Comparison of ENCODE assay signal across 11 cellular contexts in genomic region chr12:84497819-84498218, GRCh38.
DNase-seq lines count a peak whose midpoint lies in the region; TF ChIP-seq lines count a peak whose summit lies in the region.
"Had no signal": no experiment of that assay in that cellular context is flagged by ENCODE, and none has a peak within 500 bp of the region (broad histone marks: within the 10 kb centered on the region; RNA-seq: fewer than 3 reads in every experiment).

No MANE protein-coding gene starts in this region.

- H3K4me1 ChIP-seq in esophagus squamous epithelium, result peaks cover 0 to 9% (median 4%) of the 10 kb centered on the region in 3 donors
- H3K4me1 ChIP-seq in stomach, result no peaks in the 10 kb centered on the region

- H3K27ac ChIP-seq in SU-DHL-6 (ENCODE audit: low read depth, low read length) (no peak overlapping the region), esophagus squamous epithelium (no peak overlapping the region), stomach (no peak overlapping the region)

- intact Hi-C loops in esophagus squamous epithelium (cut with DNase I), result no loop called here
- intact Hi-C loops in stomach (cut with DNase I; ENCODE audit: low total_unique reads), result no loop called here

- TF ChIP-seq EP300 in stomach (IDR thresholded peaks at IDR 0.05), result no peak

- TF ChIP-seq CTCF in HFFc6 (IDR thresholded peaks at IDR 0.05), result peak; percentile 72
- peak; percentile 49 for TF ChIP-seq CTCF in SU-DHL-6 (IDR thresholded peaks at IDR 0.05; ENCODE audit: insufficient read depth, low read length, poor library complexity, severe bottlenecking)
- peak in 2 of 6 experiments; percentile 8 to 40 for TF ChIP-seq CTCF in esophagus squamous epithelium (IDR thresholded peaks at IDR 0.05)
- peak in 1 of 7 experiments; percentile 31 for TF ChIP-seq CTCF in stomach (IDR thresholded peaks at IDR 0.05)

- no peaks in the 10 kb centered on the region for H4K20me1 ChIP-seq in SU-DHL-6 (ENCODE audit: low read depth, low read length)

- 57 to 75% methylated on average over 1 of the region's 1 CpG for WGBS in esophagus squamous epithelium, 2 donors
- 33 to 68% (median 46%) methylated on average over 1 of the region's 1 CpG for WGBS in stomach, 5 donors

- no peaks in the 10 kb centered on the region for H3K27me3 Mint-ChIP-seq in HFFc6 (ENCODE audit: insufficient read depth)
- no peaks in the 10 kb centered on the region for H3K27me3 Mint-ChIP-seq in activated T-cell treated with anti-CD3 and anti-CD28 coated beads, Interleukin-2, amount 50 U/mL, for 24 hours
- H3K27me3 Mint-ChIP-seq: naive thymus-derived CD4-positive, alpha-beta T cell had no signal

- H3K36me3 ChIP-seq in SU-DHL-6 (ENCODE audit: low read length) (no peaks in the 10 kb centered on the region), esophagus squamous epithelium (no peaks in the 10 kb centered on the region), stomach (no peaks in the 10 kb centered on the region)

- H3K9me3 ChIP-seq in SU-DHL-6 (ENCODE audit: insufficient read depth, low read length), result no peaks in the 10 kb centered on the region
- H3K9me3 ChIP-seq in esophagus squamous epithelium, result no peaks in the 10 kb centered on the region
- H3K9me3 ChIP-seq in stomach, result no peaks in the 10 kb centered on the region

- H3K79me2 ChIP-seq in SU-DHL-6 (ENCODE audit: insufficient read depth, low read length), result no peaks in the 10 kb centered on the region

- DNase-seq in EH (ENCODE audit: low read depth) (peak; percentile 14), HFFc6 (peak; percentile 3), kidney tubule cell (ENCODE audit: low spot score) (peak; percentile 4), esophagus squamous epithelium (lab: John Stamatoyannopoulos, UW) (no peak), stomach (no peak)
- DNase-seq in activated T-cell treated with anti-CD3 and anti-CD28 coated beads, Interleukin-2, amount 50 U/mL, for 24 hours, result no peak
- DNase-seq: naive thymus-derived CD4-positive, alpha-beta T cell; stimulated activated CD4-positive, alpha-beta T cell treated with anti-CD3 and anti-CD28 coated beads, Interleukin-4, amount 100 ng/mL, for 4 hours had no signal

- H3K36me3 Mint-ChIP-seq in HFFc6 (ENCODE audit: low read depth), result no peaks in the 10 kb centered on the region
- no peaks in the 10 kb centered on the region for H3K36me3 Mint-ChIP-seq in activated T-cell treated with anti-CD3 and anti-CD28 coated beads, Interleukin-2, amount 50 U/mL, for 24 hours (ENCODE audit: low read depth)
- H3K36me3 Mint-ChIP-seq: naive thymus-derived CD4-positive, alpha-beta T cell had no signal

- no peak overlapping the region for H3K4me3 Mint-ChIP-seq in HFFc6
- H3K4me3 Mint-ChIP-seq in activated T-cell treated with anti-CD3 and anti-CD28 coated beads, Interleukin-2, amount 50 U/mL, for 24 hours, result no peak overlapping the region
- H3K4me3 Mint-ChIP-seq: naive thymus-derived CD4-positive, alpha-beta T cell; T-helper 1 cell treated with Interleukin-12 subunit alpha and Interleukin-12 subunit beta and Interleukin-4 antibody, amounts not matched to agents 30 μg/mL and 1 μg/mL, for 36 hours had no signal

- H3F3A ChIP-seq in SU-DHL-6 (ENCODE audit: insufficient read depth), result no peaks in the 10 kb centered on the region

- no peak overlapping the region for H3K9ac ChIP-seq in SU-DHL-6 (ENCODE audit: low read length)

- no peaks in the 10 kb centered on the region for H3K9me3 Mint-ChIP-seq in HFFc6
- H3K9me3 Mint-ChIP-seq in activated T-cell treated with anti-CD3 and anti-CD28 coated beads, Interleukin-2, amount 50 U/mL, for 24 hours, result no peaks in the 10 kb centered on the region
- H3K9me3 Mint-ChIP-seq: naive thymus-derived CD4-positive, alpha-beta T cell; T-helper 1 cell treated with Interleukin-12 subunit alpha and Interleukin-12 subunit beta and Interleukin-4 antibody, amounts not matched to agents 30 μg/mL and 1 μg/mL, for 36 hours had no signal

- no peak overlapping the region for H3K4me2 ChIP-seq in SU-DHL-6 (ENCODE audit: low read depth, low read length, poor library complexity, severe bottlenecking)

- TF ChIP-seq POLR2A in esophagus squamous epithelium (IDR thresholded peaks at IDR 0.05) (no peak), stomach (IDR thresholded peaks at IDR 0.05) (no peak)

- peak overlapping the region; percentile 72 for H2AFZ ChIP-seq in SU-DHL-6 (ENCODE audit: low read depth, low read length, severe bottlenecking)

- H3K27ac Mint-ChIP-seq in HFFc6, result no peak overlapping the region
- no peak overlapping the region for H3K27ac Mint-ChIP-seq in activated T-cell treated with anti-CD3 and anti-CD28 coated beads, Interleukin-2, amount 50 U/mL, for 24 hours
- H3K27ac Mint-ChIP-seq: naive thymus-derived CD4-positive, alpha-beta T cell; T-helper 1 cell treated with Interleukin-12 subunit alpha and Interleukin-12 subunit beta and Interleukin-4 antibody, amounts not matched to agents 30 μg/mL and 1 μg/mL, for 36 hours had no signal

- no peak overlapping the region for H3K4me3 ChIP-seq in SU-DHL-6 (ENCODE audit: insufficient read depth, low read length, poor library complexity, severe bottlenecking)
- no peak overlapping the region for H3K4me3 ChIP-seq in esophagus squamous epithelium
- H3K4me3 ChIP-seq in stomach, result no peak overlapping the region
- H3K4me3 ChIP-seq: K562 had no signal

- H3K27me3 ChIP-seq in SU-DHL-6 (ENCODE audit: low read length) (no peaks in the 10 kb centered on the region), esophagus squamous epithelium (no peaks in the 10 kb centered on the region), stomach (no peaks in the 10 kb centered on the region)

- no peaks in the 10 kb centered on the region for H3K9me2 ChIP-seq in SU-DHL-6 (replicated peaks; ENCODE audit: insufficient read depth, low read length)

- H3K4me1 Mint-ChIP-seq in HFFc6 (ENCODE audit: low read depth), result peaks cover 10% of the 10 kb centered on the region
- H3K4me1 Mint-ChIP-seq in activated T-cell treated with anti-CD3 and anti-CD28 coated beads, Interleukin-2, amount 50 U/mL, for 24 hours (ENCODE audit: low read depth), result no peaks in the 10 kb centered on the region
- H3K4me1 Mint-ChIP-seq: naive thymus-derived CD4-positive, alpha-beta T cell had no signal

Comparison
In these comparisons a context has a peak if more than half of its experiments do, and no peak if none do; other contexts are left out.
1. DNase-seq: peak in EH (single experiment), HFFc6 (single experiment) and kidney tubule cell (single experiment); none in esophagus squamous epithelium (single experiment), stomach (single experiment) and activated T-cell treated with anti-CD3 and anti-CD28 coated beads, Interleukin-2, amount 50 U/mL, for 24 hours (single experiment).